8 cellular contexts compared by ENCODE assay signal in genomic region chr15:101651753-101652097, GRCh38. TPM values are rescaled to one million over a fixed set of nuclear protein-coding genes. Genes with fewer than 3 reads are reported as not detected.
DNase-seq lines count a peak whose midpoint lies in the region; ATAC-seq and TF ChIP-seq lines count a peak whose summit lies in the region.

No MANE protein-coding gene starts in this region.

- H3K4me3 Mint-ChIP-seq in WTC11: peak overlapping the region; percentile 91
- peak overlapping the region; percentile 100 for H3K4me3 Mint-ChIP-seq in glutamatergic neuron (ENCODE audit: unreplicated experiment)

- POLR2A ChIA-PET in WTC11 (lab: Charles Lee): no interaction called here
- POLR2A ChIA-PET in HEK293T (lab: Yijun Ruan, JAX): interaction anchor here (0.6 to 2.8 kb wide), 6 partner anchors 10 to 358 kb away, joined by 3 to 11 read pairs (median 3); no protein-coding TSS in a partner anchor

- DNase-seq in COLO668 (lab: John Stamatoyannopoulos, UW; ENCODE audit: unreplicated experiment) (peak; percentile 65), HT-29 (ENCODE audit: low spot score) (peak; percentile 67), WTC11 (ENCODE audit: low spot score) (no peak), glutamatergic neuron (no peak), HEK293T (ENCODE audit: extremely low spot score) (no peak), GM10266 (ENCODE audit: extremely low spot score) (no peak)

- H3K9me3 Mint-ChIP-seq in WTC11: no peaks in the 10 kb centered on the region
- H3K9me3 Mint-ChIP-seq in glutamatergic neuron (ENCODE audit: unreplicated experiment): peaks cover 6% of the 10 kb centered on the region

- no peaks in the 10 kb centered on the region for H3K27me3 ChIP-seq in parathyroid adenoma (ENCODE audit: control insufficient read depth, insufficient read depth, low read length)

- ATAC-seq in GM21360 (IDR thresholded peaks at IDR 0.05; ENCODE audit: unreplicated experiment) (peak; percentile 47), WTC11 (peak; percentile 55)

- no peaks in the 10 kb centered on the region for H3K9me3 ChIP-seq in parathyroid adenoma (ENCODE audit: control insufficient read depth, low read length)

- H3K9ac ChIP-seq in parathyroid adenoma: peak overlapping the region; percentile 76

- H3K27ac Mint-ChIP-seq in WTC11 (peak overlapping the region; percentile 93), glutamatergic neuron (ENCODE audit: unreplicated experiment) (peak overlapping the region; percentile 99)

- peaks cover 12% of the 10 kb centered on the region for H3K4me1 ChIP-seq in parathyroid adenoma

- peaks cover 11% of the 10 kb centered on the region for H3K4me1 Mint-ChIP-seq in WTC11
- peaks cover 12% of the 10 kb centered on the region for H3K4me1 Mint-ChIP-seq in glutamatergic neuron (ENCODE audit: low read depth, unreplicated experiment)

- H3K36me3 Mint-ChIP-seq in WTC11 (peaks cover 11% of the 10 kb centered on the region), glutamatergic neuron (ENCODE audit: unreplicated experiment) (no peaks in the 10 kb centered on the region)

- no peaks in the 10 kb centered on the region for H3K27me3 Mint-ChIP-seq in WTC11 (ENCODE audit: low read depth)
- H3K27me3 Mint-ChIP-seq in glutamatergic neuron (ENCODE audit: unreplicated experiment): peaks cover 2% of the 10 kb centered on the region

- peak overlapping the region; percentile 92 for H3K4me3 ChIP-seq in parathyroid adenoma (ENCODE audit: low read depth, low read length)

- H3K27ac ChIP-seq in parathyroid adenoma: peak overlapping the region; percentile 88

- CTCF ChIA-PET in WTC11 (lab: Charles Lee) (interaction anchor here (0.6 to 1.0 kb wide), 2 partner anchors 353 to 363 kb away, joined by 3 to 4 read pairs; no protein-coding TSS in a partner anchor), HEK293T (lab: Yijun Ruan, JAX) (interaction anchor here (1.0 kb wide), 1 partner anchor 10 kb away, joined by 4 read pairs; no protein-coding TSS in a partner anchor)

- H3K4me2 ChIP-seq in parathyroid adenoma (ENCODE audit: low read length): peak overlapping the region; percentile 64

- no peak for TF ChIP-seq CTCF in WTC11 (IDR thresholded peaks at IDR 0.05)
- TF ChIP-seq CTCF in glutamatergic neuron (IDR thresholded peaks at IDR 0.05; ENCODE audit: partially characterized antibody, unreplicated experiment): no peak
- no peak for TF ChIP-seq CTCF in parathyroid adenoma (IDR thresholded peaks at IDR 0.05)
- no peak for TF ChIP-seq CTCF in GM10266 (IDR thresholded peaks at IDR 0.05; ENCODE audit: control insufficient read depth, insufficient read depth, low read depth, missing control alignments)

- peak overlapping the region; percentile 97 for H2AFZ ChIP-seq in parathyroid adenoma

- peaks cover 16% of the 10 kb centered on the region for H3K79me2 ChIP-seq in parathyroid adenoma

- no peaks in the 10 kb centered on the region for H3K36me3 ChIP-seq in parathyroid adenoma (ENCODE audit: control insufficient read depth, insufficient read depth, low read length)

TF ChIP-seq in WTC11, 78 proteins besides CTCF, POLR2A, EP300 and RAD21 (continues in another document):
- TF ChIP-seq SMAD4 (CRISPR knock-in tag; IDR thresholded peaks at IDR 0.05) (no peak), JUN (CRISPR knock-in tag; IDR thresholded peaks at IDR 0.05) (no peak), ZNF232 (CRISPR knock-in tag; IDR thresholded peaks at IDR 0.05) (no peak), CDX4 (CRISPR knock-in tag; IDR thresholded peaks at IDR 0.05; ENCODE audit: borderline replicate concordance) (no peak), ZNF121 (CRISPR knock-in tag; IDR thresholded peaks at IDR 0.05) (no peak), TCF7 (CRISPR knock-in tag; IDR thresholded peaks at IDR 0.05; ENCODE audit: low read depth) (no peak), GTF2I (CRISPR knock-in tag; conservative IDR thresholded peaks at IDR 0.05) (no peak), FOXP1 (CRISPR knock-in tag; IDR thresholded peaks at IDR 0.05; ENCODE audit: borderline replicate concordance) (no peak), ZNF512 (CRISPR knock-in tag; IDR thresholded peaks at IDR 0.05; ENCODE audit: borderline replicate concordance) (no peak)
- TF ChIP-seq, protein P1, sequence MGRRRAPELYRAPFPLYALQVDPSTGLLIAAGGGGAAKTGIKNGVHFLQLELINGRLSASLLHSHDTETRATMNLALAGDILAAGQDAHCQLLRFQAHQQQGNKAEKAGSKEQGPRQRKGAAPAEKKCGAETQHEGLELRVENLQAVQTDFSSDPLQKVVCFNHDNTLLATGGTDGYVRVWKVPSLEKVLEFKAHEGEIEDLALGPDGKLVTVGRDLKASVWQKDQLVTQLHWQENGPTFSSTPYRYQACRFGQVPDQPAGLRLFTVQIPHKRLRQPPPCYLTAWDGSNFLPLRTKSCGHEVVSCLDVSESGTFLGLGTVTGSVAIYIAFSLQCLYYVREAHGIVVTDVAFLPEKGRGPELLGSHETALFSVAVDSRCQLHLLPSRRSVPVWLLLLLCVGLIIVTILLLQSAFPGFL (CRISPR knock-in tag; IDR thresholded peaks at IDR 0.05; ENCODE audit: borderline replicate concordance): no peak

TF ChIP-seq in HEK293T, 16 proteins besides CTCF, POLR2A, EP300 and RAD21:
- TF ChIP-seq NFRKB (IDR thresholded peaks at IDR 0.05) (no peak), FOXA1 (IDR thresholded peaks at IDR 0.05) (no peak), L3MBTL2 (conservative IDR thresholded peaks at IDR 0.05) (no peak), FOXK2 (IDR thresholded peaks at IDR 0.05) (no peak), FOXM1 (IDR thresholded peaks at IDR 0.05; ENCODE audit: borderline replicate concordance) (no peak), ELF4 (IDR thresholded peaks at IDR 0.05) (no peak), LEF1 (IDR thresholded peaks at IDR 0.05; ENCODE audit: borderline replicate concordance) (no peak)
TF ChIP-seq in HEK293T: peak in this region for 0.

RNA-seq across cellular contexts. Expression of gene TM2D3, which starts 0.5 kb away (rescaled TPM):
- 21.0 and 23.9 TPM in 2 replicates for total RNA-seq in HT-29 (2014; rRNA removed; shearing (Covaris generic))
- 22.4 to 23.5 TPM (median 23.1 TPM) in 3 replicates for total RNA-seq in WTC11 (2021)
- total RNA-seq in glutamatergic neuron (ENCODE audit: unreplicated experiment): 58.6 TPM

Comparison
In these comparisons a context has a peak if more than half of its experiments do, and no peak if none do; other contexts are left out.
1. DNase-seq: peak in COLO668 (single experiment) and HT-29 (single experiment); none in WTC11 (single experiment), glutamatergic neuron (single experiment), HEK293T (single experiment) and GM10266 (single experiment).